8 cellular contexts compared by ENCODE assay signal in the genomic region with DNA sequence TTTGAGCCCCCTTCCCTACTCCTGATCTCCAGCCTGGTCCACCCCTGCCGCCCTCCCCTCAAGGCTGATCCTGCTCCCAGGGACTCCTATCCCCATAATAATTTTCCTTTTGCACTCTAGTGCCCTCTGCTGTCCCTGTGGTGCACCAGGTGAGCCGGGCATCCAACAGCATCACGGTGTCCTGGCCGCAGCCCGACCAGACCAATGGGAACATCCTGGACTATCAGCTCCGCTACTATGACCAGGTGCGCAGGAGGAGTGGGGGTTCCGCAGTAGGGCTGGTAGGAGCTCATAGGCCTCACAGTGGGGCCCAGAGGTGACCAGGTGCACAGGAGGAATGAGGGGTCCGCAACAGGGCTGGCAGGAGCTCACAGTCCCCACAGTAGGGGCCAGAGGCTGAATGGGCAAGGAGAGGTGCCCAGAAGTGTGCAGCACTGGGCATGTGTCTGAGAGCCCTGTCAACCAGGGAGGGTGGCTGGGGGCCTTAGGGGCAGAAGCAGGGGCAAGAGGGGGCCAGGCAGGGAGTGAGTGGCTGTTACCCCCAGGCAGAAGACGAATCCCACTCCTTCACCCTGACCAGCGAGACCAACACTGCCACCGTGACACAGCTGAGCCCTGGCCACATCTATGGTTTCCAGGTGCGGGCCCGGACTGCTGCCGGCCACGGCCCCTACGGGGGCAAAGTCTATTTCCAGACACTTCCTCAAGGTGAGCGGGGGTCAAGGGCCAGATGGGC. TPM values are rescaled to one million over a fixed set of nuclear protein-coding genes. Genes with fewer than 3 reads are reported as not detected.
DNase-seq lines count a peak whose midpoint lies in the region; ATAC-seq and TF ChIP-seq lines count a peak whose summit lies in the region.

No MANE protein-coding gene starts in this region.

- H3F3A ChIP-seq in MM.1S (ENCODE audit: insufficient read depth, low read length): no peaks in the 10 kb centered on the region

- H3K9me3 ChIP-seq in MM.1S (replicated peaks; ENCODE audit: insufficient read depth, low read length) (no peaks in the 10 kb centered on the region), right lobe of liver (no peaks in the 10 kb centered on the region)
- H3K9me3 ChIP-seq in CD8-positive, alpha-beta memory T cell (ENCODE audit: low read length): no peaks in the 10 kb centered on the region

- POLR2A ChIA-PET in CD8-positive, alpha-beta memory T cell (lab: Charles Lee): no interaction called here

- peaks cover 12% of the 10 kb centered on the region for H3K36me3 Mint-ChIP-seq in brain
- H3K36me3 Mint-ChIP-seq in CD8-positive, alpha-beta memory T cell: peaks cover 0 to 48% (median 6%) of the 10 kb centered on the region in 3 donors

- no peaks in the 10 kb centered on the region for H3K4me1 Mint-ChIP-seq in brain
- H3K4me1 Mint-ChIP-seq in CD8-positive, alpha-beta memory T cell: peaks cover 0 to 3% (median 0%) of the 10 kb centered on the region in 3 donors

- 25% methylated on average over 8 of the region's 18 CpGs for WGBS in right lobe of liver (ENCODE audit: insufficient coverage, low coverage, low lambda C conversion rate, missing lambda C conversion rate)

- no peak overlapping the region for H3K9ac ChIP-seq in MM.1S (ENCODE audit: low read length)

- H3K4me1 ChIP-seq in MM.1S (ENCODE audit: low read length) (no peaks in the 10 kb centered on the region), right lobe of liver (no peaks in the 10 kb centered on the region)
- H3K4me1 ChIP-seq in CD8-positive, alpha-beta memory T cell (ENCODE audit: insufficient read depth, low read length): no peaks in the 10 kb centered on the region

- no peak overlapping the region for H3K4me3 Mint-ChIP-seq in brain
- no peak overlapping the region for H3K4me3 Mint-ChIP-seq in CD8-positive, alpha-beta memory T cell

- no peaks in the 10 kb centered on the region for H3K9me2 ChIP-seq in MM.1S (replicated peaks; ENCODE audit: insufficient read depth, low read length)

- DNase-seq in DMS153 treated with DMSO at 0.1 percent for 48 hours (lab: John Stamatoyannopoulos, UW; ENCODE audit: unreplicated experiment): peak; percentile 2
- DNase-seq in DMS153 (lab: John Stamatoyannopoulos, UW): no peak
- DNase-seq in MM.1S: peak; percentile 30
- DNase-seq in right lobe of liver: no peak
- DNase-seq in CD8-positive, alpha-beta memory T cell: no peak

- no peaks in the 10 kb centered on the region for H4K20me1 ChIP-seq in MM.1S (ENCODE audit: insufficient read depth, low read length)

- no peaks in the 10 kb centered on the region for H3K36me3 ChIP-seq in MM.1S (replicated peaks; ENCODE audit: insufficient read depth, low read length)
- no peaks in the 10 kb centered on the region for H3K36me3 ChIP-seq in right lobe of liver
- H3K36me3 ChIP-seq in CD8-positive, alpha-beta memory T cell (ENCODE audit: insufficient read depth, low read length): no peaks in the 10 kb centered on the region

- peak; percentile 93 for TF ChIP-seq CTCF in MM.1S (IDR thresholded peaks at IDR 0.05; ENCODE audit: low read length)
- peak; percentile 55 to 70 for TF ChIP-seq CTCF in brain (conservative IDR thresholded peaks at IDR 0.05)
- TF ChIP-seq CTCF in right lobe of liver (IDR thresholded peaks at IDR 0.05): peak; percentile 62 to 73 (median 68)

- no peaks in the 10 kb centered on the region for H3K79me2 ChIP-seq in MM.1S (ENCODE audit: low read length)

- no peak overlapping the region for H2AFZ ChIP-seq in MM.1S (ENCODE audit: low read length)

- no peak for TF ChIP-seq POLR2A in right lobe of liver (IDR thresholded peaks at IDR 0.05)

- no peak overlapping the region for H3K4me2 ChIP-seq in MM.1S (ENCODE audit: low read depth, low read length)

- no peak overlapping the region for H3K27ac ChIP-seq in MM.1S (ENCODE audit: low read length)
- no peak overlapping the region for H3K27ac ChIP-seq in right lobe of liver
- H3K27ac ChIP-seq in CD8-positive, alpha-beta memory T cell (ENCODE audit: low read depth, low read length): no peak overlapping the region

- H3K27me3 ChIP-seq in MM.1S (replicated peaks; ENCODE audit: insufficient read depth, low read length) (peaks cover 48% of the 10 kb centered on the region), right lobe of liver (no peaks in the 10 kb centered on the region)
- H3K27me3 ChIP-seq in CD8-positive, alpha-beta memory T cell (ENCODE audit: insufficient read depth, low read length, poor library complexity, severe bottlenecking): no peaks in the 10 kb centered on the region

- H3K27me3 Mint-ChIP-seq in brain: peaks cover 3% of the 10 kb centered on the region
- no peaks in the 10 kb centered on the region for H3K27me3 Mint-ChIP-seq in CD8-positive, alpha-beta memory T cell

- CTCF ChIA-PET in CD8-positive, alpha-beta memory T cell (lab: Charles Lee): interaction anchor here (0.8 to 4.0 kb wide), 8 partner anchors 12 to 561 kb away, joined by 3 to 28 read pairs (median 4); a partner anchor contains a TSS

- peak; percentile 83 to 93 (median 90) for ATAC-seq in right lobe of liver
- no peak for ATAC-seq in HG02885 (IDR thresholded peaks at IDR 0.05; ENCODE audit: poor library complexity, unreplicated experiment)
- ATAC-seq in GM21723 (IDR thresholded peaks at IDR 0.05; ENCODE audit: unreplicated experiment): no peak

- intact Hi-C loops in right lobe of liver (cut with DNase I): no loop called here

- H3K27ac Mint-ChIP-seq in brain: no peak overlapping the region
- H3K27ac Mint-ChIP-seq in CD8-positive, alpha-beta memory T cell: no peak overlapping the region

- H3K9me3 Mint-ChIP-seq in brain: no peaks in the 10 kb centered on the region
- no peaks in the 10 kb centered on the region for H3K9me3 Mint-ChIP-seq in CD8-positive, alpha-beta memory T cell

- H3K4me3 ChIP-seq in MM.1S (ENCODE audit: low read length) (no peak overlapping the region), right lobe of liver (no peak overlapping the region)
- no peak overlapping the region for H3K4me3 ChIP-seq in CD8-positive, alpha-beta memory T cell (ENCODE audit: low read length)

RNA-seq across cellular contexts. Expression of a gene that starts 11.7 kb away (rescaled TPM):
- polyA plus RNA-seq in brain (ENCODE audit: insufficient read depth, low read depth, low replicate concordance): 74.6 TPM
- total RNA-seq in right lobe of liver: 1 to 10 TPM; 1.5 to 6.1 (median 3.2) TPM
- total RNA-seq in CD8-positive, alpha-beta memory T cell: 1 to 10 TPM; 6.0 to 8.1 TPM
- polyA plus RNA-seq in CD8-positive, alpha-beta memory T cell: 13.7 TPM

RNA-seq across cellular contexts. Expression of a gene that starts 19.0 kb away (rescaled TPM):
- polyA plus RNA-seq in brain (ENCODE audit: insufficient read depth, low read depth, low replicate concordance): not detected
- 1 to 10 TPM in 2 of 6 experiments, under 1 TPM in 4; 0.06 to 1.5 (median 0.75) TPM for total RNA-seq in right lobe of liver
- total RNA-seq in CD8-positive, alpha-beta memory T cell: not detected
- polyA plus RNA-seq in CD8-positive, alpha-beta memory T cell: not detected

Comparison
In these comparisons a context has a peak if more than half of its experiments do, and no peak if none do; other contexts are left out.
1. DNase-seq: peak in DMS153 treated with DMSO at 0.1 percent for 48 hours (single experiment) and MM.1S (single experiment); none in DMS153 (single experiment), right lobe of liver (0 of 3) and CD8-positive, alpha-beta memory T cell (0 of 5).
2. ATAC-seq: peak in right lobe of liver (4 of 4); none in HG02885 (single experiment) and GM21723 (single experiment).
3. Peak in every context shown above with its lines, with median percentiles within 50 percentile points of each other: CTCF ChIP-seq.